ENCODE assay signal across 8 cellular contexts in genomic region chr1:121148489-121149190, GRCh38. TPM values are rescaled to one million over a fixed set of nuclear protein-coding genes. Genes with fewer than 3 reads are reported as not detected.
A peak's percentile ranks its signal among the peaks of the same experiment; 100 is the strongest.
DNase-seq lines count a peak whose midpoint lies in the region; ATAC-seq, FAIRE-seq and TF ChIP-seq lines count a peak whose summit lies in the region.
"Not testable (repeated sequence)": the region's sequence is repeated elsewhere in the genome, so short reads cannot be mapped to it uniquely, and the experiment has no call there.

No MANE protein-coding gene starts in this region.

- TF ChIP-seq POLR2A in upper lobe of left lung (IDR thresholded peaks at IDR 0.05): not testable (repeated sequence)

- H3K9me3 Mint-ChIP-seq in CD4-positive, alpha-beta T cell; activated naive CD4-positive, alpha-beta T cell treated with anti-CD3 and anti-CD28 coated beads, Interleukin-2, amount 50 U/mL, for 72 hours: not testable (repeated sequence)

- H3K27ac Mint-ChIP-seq in CD4-positive, alpha-beta T cell; activated naive CD4-positive, alpha-beta T cell treated with anti-CD3 and anti-CD28 coated beads, Interleukin-2, amount 50 U/mL, for 72 hours: not testable (repeated sequence)

- POLR2A ChIA-PET in CD4-positive, alpha-beta T cell (lab: Charles Lee): not testable (repeated sequence)

- H3K4me3 Mint-ChIP-seq in CD4-positive, alpha-beta T cell: not testable (repeated sequence)

- intact Hi-C loops in CD4-positive, alpha-beta T cell (cut with DNase I, micrococcal nuclease); Right ventricle myocardium inferior (cut with DNase I); left lung (cut with DNase I); pancreas (cut with DNase I): not testable (repeated sequence)

- H3K36me3 Mint-ChIP-seq in CD4-positive, alpha-beta T cell (ENCODE audit: low read depth); activated naive CD4-positive, alpha-beta T cell treated with anti-CD3 and anti-CD28 coated beads, Interleukin-2, amount 50 U/mL, for 72 hours: not testable (repeated sequence)

- DNase-seq in CD4-positive, alpha-beta T cell; RWPE2 (ENCODE audit: low spot score); activated naive CD4-positive, alpha-beta T cell treated with anti-CD3 and anti-CD28 coated beads, Interleukin-2, amount 50 U/mL, for 72 hours (ENCODE audit: low spot score in 2 of 2); Right ventricle myocardium inferior (ENCODE audit: missing footprints); left lung; pancreas; upper lobe of left lung: not testable (repeated sequence)

- H3K4me1 ChIP-seq in RWPE2 (ENCODE audit: insufficient read depth, poor library complexity, severe bottlenecking); left lung; pancreas; upper lobe of left lung: not testable (repeated sequence)

- FAIRE-seq in pancreas (lab: Jason Lieb, UNC): peak; percentile 61

- not testable (repeated sequence) for TF ChIP-seq CTCF in CD4-positive, alpha-beta T cell (IDR thresholded peaks at IDR 0.05); RWPE2 (IDR thresholded peaks at IDR 0.05; ENCODE audit: poor library complexity, severe bottlenecking); left lung (IDR thresholded peaks at IDR 0.05); pancreas (IDR thresholded peaks at IDR 0.05)
- peak in 1 of 6 experiments; percentile 21 for TF ChIP-seq CTCF in upper lobe of left lung (IDR thresholded peaks at IDR 0.05)

- H3K4me3 ChIP-seq in RWPE2 (ENCODE audit: severe bottlenecking); left lung; pancreas; upper lobe of left lung: not testable (repeated sequence)

- not testable (repeated sequence) for H3K9me3 ChIP-seq in CD4-positive, alpha-beta T cell (ENCODE audit: control insufficient read depth, low read length); RWPE2 (ENCODE audit: severe bottlenecking); left lung; pancreas; upper lobe of left lung

- not testable (repeated sequence) for H3K36me3 ChIP-seq in RWPE2 (ENCODE audit: low read depth); left lung; pancreas; upper lobe of left lung

- not testable (repeated sequence) for H3K27ac ChIP-seq in CD4-positive, alpha-beta T cell (ENCODE audit: low read depth, low read length); RWPE2 (ENCODE audit: poor library complexity, severe bottlenecking); left lung; pancreas; upper lobe of left lung

- peak; percentile 61 for ATAC-seq in CD4-positive, alpha-beta T cell (ENCODE audit: poor library complexity)
- ATAC-seq in HG02885 (IDR thresholded peaks at IDR 0.05; ENCODE audit: poor library complexity, unreplicated experiment) (peak; percentile 59), RWPE2 (ENCODE audit: low read depth) (peak; percentile 62; the same call in 2 of the 3 replicates), Right ventricle myocardium inferior (peak; percentile 65), left lung (peak; percentile 95), pancreas (peak; percentile 72 to 97 (median 92)), upper lobe of left lung (ENCODE audit: low FRiP score in 2 of 2) (peak; percentile 44 to 86)
- peak; percentile 57 to 61 for ATAC-seq in activated naive CD4-positive, alpha-beta T cell treated with anti-CD3 and anti-CD28 coated beads, Interleukin-2, amount 50 U/mL, for 72 hours

- WGBS in pancreas, 2 donors: 0% methylated on average over 1 to 2 of the region's 9 CpGs
- WGBS in upper lobe of left lung, 2 donors: 0% methylated on average over 1 to 2 of the region's 9 CpGs

- TF ChIP-seq EP300 in upper lobe of left lung (IDR thresholded peaks at IDR 0.05): not testable (repeated sequence)

- not testable (repeated sequence) for H3K27me3 ChIP-seq in CD4-positive, alpha-beta T cell (ENCODE audit: control insufficient read depth, insufficient read depth, low read length); RWPE2 (ENCODE audit: insufficient read depth, poor library complexity, severe bottlenecking); left lung; pancreas; upper lobe of left lung

- CTCF ChIA-PET in CD4-positive, alpha-beta T cell (lab: Charles Lee): not testable (repeated sequence)

- H3K4me1 Mint-ChIP-seq in CD4-positive, alpha-beta T cell (ENCODE audit: low read depth): not testable (repeated sequence)

- H3K27me3 Mint-ChIP-seq in CD4-positive, alpha-beta T cell: not testable (repeated sequence)

RNA-seq across cellular contexts. Expression of gene FAM72B, which starts 35.5 kb away (rescaled TPM):
- 1 to 10 TPM in 1 of 2 experiments, under 1 TPM in 1; 0.47 to 1.1 TPM for total RNA-seq in CD4-positive, alpha-beta T cell
- 10 to 100 TPM; 36.7 to 43.6 TPM for total RNA-seq in activated naive CD4-positive, alpha-beta T cell treated with anti-CD3 and anti-CD28 coated beads, Interleukin-2, amount 50 U/mL, for 72 hours
- 0.43 TPM for total RNA-seq in Right ventricle myocardium inferior
- 1 to 10 TPM; 1.1 to 1.4 TPM for total RNA-seq in left lung
- under 1 TPM in 2 of 6 donors, not detected in 4; 0.16 to 0.47 TPM for total RNA-seq in pancreas
- under 1 TPM; 0.19 to 0.31 TPM for polyA plus RNA-seq in pancreas
- 1 to 10 TPM in 3 of 6 donors, under 1 TPM in 1, not detected in 2; 0.84 to 3.0 (median 1.6) TPM for total RNA-seq in upper lobe of left lung

RNA-seq across cellular contexts. Expression of gene SRGAP2C, which starts 36.1 kb away (rescaled TPM):
- total RNA-seq in CD4-positive, alpha-beta T cell: 10 to 100 TPM; 10.9 to 11.3 TPM
- 10 to 100 TPM; 12.5 to 51.8 TPM for total RNA-seq in activated naive CD4-positive, alpha-beta T cell treated with anti-CD3 and anti-CD28 coated beads, Interleukin-2, amount 50 U/mL, for 72 hours
- total RNA-seq in Right ventricle myocardium inferior: 14.0 TPM
- 10 to 100 TPM; 23.4 to 28.1 TPM for total RNA-seq in left lung
- 10 to 100 TPM in 1 of 6 donors, 1 to 10 TPM in 5; 3.6 to 12.4 (median 5.8) TPM for total RNA-seq in pancreas
- 1 to 10 TPM; 2.2 to 3.1 TPM for polyA plus RNA-seq in pancreas
- total RNA-seq in upper lobe of left lung: 10 to 100 TPM; 16.0 to 37.8 (median 35.8) TPM

Comparison
In these comparisons a context has a peak if more than half of its experiments do, and no peak if none do; other contexts are left out.
1. RNA of gene FAM72B, which starts 35.5 kb away (total RNA-seq): 36.7 to 43.6 TPM in activated naive CD4-positive, alpha-beta T cell treated with anti-CD3 and anti-CD28 coated beads, Interleukin-2, amount 50 U/mL, for 72 hours; 1.1 to 1.4 TPM in left lung, 0.84 to 3.0 TPM in upper lobe of left lung, 0.47 to 1.1 TPM in CD4-positive, alpha-beta T cell, 0.43 TPM in Right ventricle myocardium inferior (single experiment) and 0.16 to 0.47 TPM in pancreas; every median in the first group is over 4 times any median in the second.
2. Peak in every context shown above with its lines, with median percentiles within 50 percentile points of each other: ATAC-seq.